Comparison of ENCODE assay signal across 10 cellular contexts in genomic region chr3:184317201-184317600, GRCh38. TPM values are rescaled to one million over a fixed set of nuclear protein-coding genes. Genes with fewer than 3 reads are reported as not detected.
DNase-seq lines count a peak whose midpoint lies in the region; ATAC-seq, FAIRE-seq and TF ChIP-seq lines count a peak whose summit lies in the region.
"Had no signal": no experiment of that assay in that cellular context is flagged by ENCODE, and none has a peak within 500 bp of the region (broad histone marks: within the 10 kb centered on the region; RNA-seq: fewer than 3 reads in every experiment).

No MANE protein-coding gene starts in this region.

- no peak for ATAC-seq in activated naive CD8-positive, alpha-beta T cell treated with anti-CD3 and anti-CD28 coated beads, Interleukin-2, amount 10 ng/mL, durations not matched to agents 7 days and 5 days (ENCODE audit: low read depth)
- ATAC-seq in HG03135 (IDR thresholded peaks at IDR 0.05; ENCODE audit: unreplicated experiment), result no peak
- ATAC-seq in pancreas, result no peak
- ATAC-seq: left cardiac atrium had no signal

- CTCF ChIA-PET in activated naive CD4-positive, alpha-beta T cell treated with anti-CD3 and anti-CD28 coated beads, Interleukin-2, amount 10 ng/mL, durations not matched to agents 7 days and 5 days (lab: Charles Lee), result no interaction called here

- H4K20me1 ChIP-seq in keratinocyte (ENCODE audit: control insufficient read depth, extremely low read depth, insufficient read depth, low read length), result peaks cover 53% of the 10 kb centered on the region

- H3K36me3 ChIP-seq in keratinocyte (ENCODE audit: control insufficient read depth in 2 of 2, extremely low read depth in 1 of 2, insufficient read depth in 2 of 2, low read length in 2 of 2) (peaks cover 16 to 45% of the 10 kb centered on the region in 2 experiments), tibial nerve (peaks cover 7 to 41% (median 17%) of the 10 kb centered on the region in 3 donors), pancreas (peaks cover 6 to 18% (median 16%) of the 10 kb centered on the region in 3 donors)

- H3K27ac ChIP-seq in keratinocyte (ENCODE audit: control insufficient read depth, insufficient read depth, low read length) (no peak overlapping the region), tibial nerve (peak overlapping the region in 3 of 4 donors; percentile 20 to 96 (median 92)), pancreas (peak overlapping the region in 2 of 4 donors; percentile 11 to 64)

- H3K9me3 Mint-ChIP-seq in activated naive CD4-positive, alpha-beta T cell treated with anti-CD3 and anti-CD28 coated beads, Interleukin-2, amount 10 ng/mL, durations not matched to agents 7 days and 5 days, result no peaks in the 10 kb centered on the region
- H3K9me3 Mint-ChIP-seq in activated naive CD8-positive, alpha-beta T cell treated with anti-CD3 and anti-CD28 coated beads, Interleukin-2, amount 10 ng/mL, durations not matched to agents 7 days and 5 days, result no peaks in the 10 kb centered on the region

- peak overlapping the region; percentile 77 for H3K9ac ChIP-seq in keratinocyte (ENCODE audit: control insufficient read depth, extremely low read depth, insufficient read depth, low read length)

- H3K4me1 ChIP-seq in keratinocyte (ENCODE audit: control insufficient read depth, extremely low read depth, insufficient read depth, low read length), result peaks cover 37% of the 10 kb centered on the region
- H3K4me1 ChIP-seq in tibial nerve, result peaks cover 0 to 73% (median 41%) of the 10 kb centered on the region in 4 donors
- peaks cover 27 to 38% (median 30%) of the 10 kb centered on the region in 3 donors for H3K4me1 ChIP-seq in pancreas

- intact Hi-C loops in pancreas (cut with DNase I), result no loop called here

- H3K4me3 Mint-ChIP-seq in activated naive CD4-positive, alpha-beta T cell treated with anti-CD3 and anti-CD28 coated beads, Interleukin-2, amount 10 ng/mL, durations not matched to agents 7 days and 5 days, result peak overlapping the region; percentile 85
- H3K4me3 Mint-ChIP-seq in activated naive CD8-positive, alpha-beta T cell treated with anti-CD3 and anti-CD28 coated beads, Interleukin-2, amount 10 ng/mL, durations not matched to agents 7 days and 5 days, result peak overlapping the region; percentile 17

- H3K4me2 ChIP-seq in keratinocyte (ENCODE audit: control insufficient read depth, extremely low read depth, insufficient read depth, low read depth, low read length), result peak overlapping the region; percentile 97

- POLR2A ChIA-PET in activated naive CD8-positive, alpha-beta T cell treated with anti-CD3 and anti-CD28 coated beads, Interleukin-2, amount 10 ng/mL, durations not matched to agents 7 days and 5 days (lab: Charles Lee), result no interaction called here

- peaks cover 44% of the 10 kb centered on the region for H3K36me3 Mint-ChIP-seq in activated naive CD4-positive, alpha-beta T cell treated with anti-CD3 and anti-CD28 coated beads, Interleukin-2, amount 10 ng/mL, durations not matched to agents 7 days and 5 days
- peaks cover 19% of the 10 kb centered on the region for H3K36me3 Mint-ChIP-seq in activated naive CD8-positive, alpha-beta T cell treated with anti-CD3 and anti-CD28 coated beads, Interleukin-2, amount 10 ng/mL, durations not matched to agents 7 days and 5 days

- H3K27me3 Mint-ChIP-seq in activated naive CD4-positive, alpha-beta T cell treated with anti-CD3 and anti-CD28 coated beads, Interleukin-2, amount 10 ng/mL, durations not matched to agents 7 days and 5 days, result no peaks in the 10 kb centered on the region
- H3K27me3 Mint-ChIP-seq in activated naive CD8-positive, alpha-beta T cell treated with anti-CD3 and anti-CD28 coated beads, Interleukin-2, amount 10 ng/mL, durations not matched to agents 7 days and 5 days, result no peaks in the 10 kb centered on the region

- H3K4me3 ChIP-seq in keratinocyte (ENCODE audit: control insufficient read depth in 2 of 3, extremely low read depth in 1 of 3, insufficient read depth in 2 of 3, low read depth in 1 of 3, low read length in 3 of 3) (peak overlapping the region in 1 of 3 experiments; percentile 73), tibial nerve (no peak overlapping the region), pancreas (peak overlapping the region in 2 of 4 donors; percentile 85 to 94)

- no peaks in the 10 kb centered on the region for H3K9me3 ChIP-seq in keratinocyte (ENCODE audit: control insufficient read depth, low read depth, low read length)
- H3K9me3 ChIP-seq in tibial nerve, result no peaks in the 10 kb centered on the region
- H3K9me3 ChIP-seq in pancreas, result no peaks in the 10 kb centered on the region

- H3K4me1 Mint-ChIP-seq in activated naive CD4-positive, alpha-beta T cell treated with anti-CD3 and anti-CD28 coated beads, Interleukin-2, amount 10 ng/mL, durations not matched to agents 7 days and 5 days, result peaks cover 45% of the 10 kb centered on the region
- H3K4me1 Mint-ChIP-seq in activated naive CD8-positive, alpha-beta T cell treated with anti-CD3 and anti-CD28 coated beads, Interleukin-2, amount 10 ng/mL, durations not matched to agents 7 days and 5 days, result peaks cover 30% of the 10 kb centered on the region

- WGBS in tibial nerve, 2 donors, result 61 to 69% methylated on average over 5 of the region's 5 CpGs
- 39 to 43% methylated on average over 5 of the region's 5 CpGs for WGBS in pancreas, 2 donors

- no peaks in the 10 kb centered on the region for H3K9me1 ChIP-seq in keratinocyte (ENCODE audit: control insufficient read depth, extremely low read depth, insufficient read depth, low read length)

- TF ChIP-seq CTCF in keratinocyte (optimal IDR thresholded peaks at IDR 0.05 in 1 of 3, IDR thresholded peaks at IDR 0.05 in 1 of 3, conservative IDR thresholded peaks at IDR 0.05 in 1 of 3; ENCODE audit: extremely low read depth in 1 of 3, insufficient read depth in 2 of 3, low read length in 3 of 3) (no peak), tibial nerve (IDR thresholded peaks at IDR 0.05) (no peak), pancreas (IDR thresholded peaks at IDR 0.05) (no peak)

- H2AFZ ChIP-seq in keratinocyte (ENCODE audit: control insufficient read depth, low read length), result no peak overlapping the region

- TF ChIP-seq EP300 in tibial nerve (IDR thresholded peaks at IDR 0.05), result no peak

- peak overlapping the region; percentile 47 for H3K27ac Mint-ChIP-seq in activated naive CD4-positive, alpha-beta T cell treated with anti-CD3 and anti-CD28 coated beads, Interleukin-2, amount 10 ng/mL, durations not matched to agents 7 days and 5 days
- peak overlapping the region; percentile 4 for H3K27ac Mint-ChIP-seq in activated naive CD8-positive, alpha-beta T cell treated with anti-CD3 and anti-CD28 coated beads, Interleukin-2, amount 10 ng/mL, durations not matched to agents 7 days and 5 days

- H3K27me3 ChIP-seq in keratinocyte (ENCODE audit: control insufficient read depth, extremely low read depth, insufficient read depth, low read length) (no peaks in the 10 kb centered on the region), tibial nerve (no peaks in the 10 kb centered on the region), pancreas (no peaks in the 10 kb centered on the region)

- FAIRE-seq in keratinocyte (lab: Jason Lieb, UNC) (no peak), pancreas (lab: Jason Lieb, UNC) (no peak)
- FAIRE-seq: D721Med had no signal

- no peak for DNase-seq in activated naive CD4-positive, alpha-beta T cell treated with anti-CD3 and anti-CD28 coated beads, Interleukin-2, amount 10 ng/mL, durations not matched to agents 7 days and 5 days
- DNase-seq in activated naive CD4-positive, alpha-beta T cell treated with Interleukin-2 at 50 U/mL for 16 hours, result no peak
- DNase-seq in activated naive CD8-positive, alpha-beta T cell treated with anti-CD3 and anti-CD28 coated beads, Interleukin-2, amount 10 ng/mL, durations not matched to agents 7 days and 5 days, result no peak
- DNase-seq in keratinocyte (ENCODE audit: low read depth, low spot score), result no peak
- no peak for DNase-seq in tibial nerve (ENCODE audit: low spot score in 2 of 2)
- DNase-seq in pancreas, result no peak
- DNase-seq in NCI-H446 (lab: John Stamatoyannopoulos, UW), result no peak
- DNase-seq: left cardiac atrium had no signal

- TF ChIP-seq POLR2A in tibial nerve (IDR thresholded peaks at IDR 0.05), result no peak

- dilution Hi-C loops in keratinocyte (cut with MboI; ENCODE audit: extremely low pct_ligation_motif_present, low sequenced_read_pairs), result no loop called here

- H3K79me2 ChIP-seq in keratinocyte (ENCODE audit: control insufficient read depth, insufficient read depth, low read length), result peaks cover 69% of the 10 kb centered on the region

RNA-seq across cellular contexts. Expression of gene EIF4G1, which starts 2.8 kb away (rescaled TPM):
- 100 to 1,000 TPM; 253 to 258 TPM for total RNA-seq in activated naive CD8-positive, alpha-beta T cell treated with anti-CD3 and anti-CD28 coated beads, Interleukin-2, amount 10 ng/mL, durations not matched to agents 7 days and 5 days
- 217 to 467 TPM (median 225 TPM) in 3 replicates for polyA plus RNA-seq in keratinocyte
- 314 TPM for polyA plus RNA-seq in keratinocyte (2011; ENCODE audit: low read depth)
- 204 and 208 TPM in 2 replicates for polyA plus RNA-seq in keratinocyte (2011; cell fraction: cytosol; rRNA removed)
- polyA plus RNA-seq in keratinocyte (2011; cell fraction: nucleus; rRNA removed), result 810 and 873 TPM in 2 replicates
- polyA plus RNA-seq in keratinocyte (2012; ENCODE audit: low replicate concordance), result 202 and 422 TPM in 2 replicates
- 332 to 1,056 TPM (median 349 TPM) in 3 replicates for polyA minus RNA-seq in keratinocyte
- polyA minus RNA-seq in keratinocyte (2011; cell fraction: cytosol; rRNA and poly(A)+ RNA removed), result 249 TPM
- 371 and 479 TPM in 2 replicates for polyA minus RNA-seq in keratinocyte (2011; cell fraction: nucleus; rRNA and poly(A)+ RNA removed)
- 100 to 1,000 TPM; 173 to 248 (median 192) TPM for total RNA-seq in tibial nerve
- total RNA-seq in pancreas, result 100 to 1,000 TPM; 118 to 207 (median 178) TPM
- 100 to 1,000 TPM; 159 to 163 TPM for polyA plus RNA-seq in pancreas

RNA-seq across cellular contexts. Expression of gene PSMD2, which starts 18.2 kb away (rescaled TPM):
- 100 to 1,000 TPM; 171 to 172 TPM for total RNA-seq in activated naive CD8-positive, alpha-beta T cell treated with anti-CD3 and anti-CD28 coated beads, Interleukin-2, amount 10 ng/mL, durations not matched to agents 7 days and 5 days
- polyA plus RNA-seq in keratinocyte (515 to 703 TPM (median 593 TPM) in 3 replicates), pancreas (10 to 100 TPM; 39.1 to 78.7 TPM)
- polyA plus RNA-seq in keratinocyte (2011; ENCODE audit: low read depth), result 154 TPM
- 434 and 454 TPM in 2 replicates for polyA plus RNA-seq in keratinocyte (2011; cell fraction: cytosol; rRNA removed)
- polyA plus RNA-seq in keratinocyte (2011; cell fraction: nucleus; rRNA removed), result 579 and 645 TPM in 2 replicates
- 234 and 667 TPM in 2 replicates for polyA plus RNA-seq in keratinocyte (2012; ENCODE audit: low replicate concordance)
- polyA minus RNA-seq in keratinocyte, result 941 to 972 TPM (median 950 TPM) in 3 replicates
- 751 TPM for polyA minus RNA-seq in keratinocyte (2011; cell fraction: cytosol; rRNA and poly(A)+ RNA removed)
- 397 and 557 TPM in 2 replicates for polyA minus RNA-seq in keratinocyte (2011; cell fraction: nucleus; rRNA and poly(A)+ RNA removed)
- total RNA-seq in tibial nerve (100 to 1,000 TPM; 122 to 226 (median 152) TPM), pancreas (10 to 100 TPM; 38.4 to 89.6 (median 54.1) TPM)

RNA-seq across cellular contexts. Expression of gene FAM131A, which starts 20.2 kb away (rescaled TPM):
- total RNA-seq in activated naive CD8-positive, alpha-beta T cell treated with anti-CD3 and anti-CD28 coated beads, Interleukin-2, amount 10 ng/mL, durations not matched to agents 7 days and 5 days, result 1 to 10 TPM; 5.5 to 6.1 TPM
- 10.8 to 17.4 TPM (median 12.1 TPM) in 3 replicates for polyA plus RNA-seq in keratinocyte
- polyA plus RNA-seq in keratinocyte (2011; ENCODE audit: low read depth), result 8.9 TPM
- 5.6 and 17.2 TPM in 2 replicates for polyA plus RNA-seq in keratinocyte (2011; cell fraction: cytosol; rRNA removed)
- polyA plus RNA-seq in keratinocyte (2011; cell fraction: nucleus; rRNA removed), result 16.2 and 17.3 TPM in 2 replicates
- polyA plus RNA-seq in keratinocyte (2012; ENCODE audit: low replicate concordance), result 8.7 and 23.6 TPM in 2 replicates
- polyA minus RNA-seq in keratinocyte, result 7.2 to 17.9 TPM (median 7.8 TPM) in 3 replicates
- polyA minus RNA-seq in keratinocyte (2011; cell fraction: cytosol; rRNA and poly(A)+ RNA removed), result 16.1 TPM
- polyA minus RNA-seq in keratinocyte (2011; cell fraction: nucleus; rRNA and poly(A)+ RNA removed), result 8.5 and 9.5 TPM in 2 replicates
- 10 to 100 TPM; 35.0 to 45.3 (median 39.6) TPM for total RNA-seq in tibial nerve
- total RNA-seq in pancreas, result 1 to 10 TPM; 4.0 to 7.9 (median 6.4) TPM
- 10 to 100 TPM; 12.7 to 22.5 TPM for polyA plus RNA-seq in pancreas

RNA-seq across cellular contexts. Expression of gene ECE2, which starts 41.4 kb away (rescaled TPM):
- not detected for total RNA-seq in activated naive CD8-positive, alpha-beta T cell treated with anti-CD3 and anti-CD28 coated beads, Interleukin-2, amount 10 ng/mL, durations not matched to agents 7 days and 5 days
- polyA plus RNA-seq in keratinocyte (not detected in 3 replicates), pancreas (10 to 100 TPM in 1 of 2 donors, 1 to 10 TPM in 1; 7.7 to 25.4 TPM)
- not detected for polyA plus RNA-seq in keratinocyte (2011; ENCODE audit: low read depth)
- polyA plus RNA-seq in keratinocyte (2011; cell fraction: cytosol; rRNA removed), result not detected in 2 replicates
- polyA plus RNA-seq in keratinocyte (2011; cell fraction: nucleus; rRNA removed), result not detected in 2 replicates
- not detected in 2 replicates for polyA plus RNA-seq in keratinocyte (2012; ENCODE audit: low replicate concordance)
- polyA minus RNA-seq in keratinocyte, result not detected in 3 replicates
- not detected for polyA minus RNA-seq in keratinocyte (2011; cell fraction: cytosol; rRNA and poly(A)+ RNA removed)
- not detected in 2 replicates for polyA minus RNA-seq in keratinocyte (2011; cell fraction: nucleus; rRNA and poly(A)+ RNA removed)
- total RNA-seq in tibial nerve (not detected), pancreas (10 to 100 TPM in 1 of 6 donors, 1 to 10 TPM in 5; 6.3 to 12.1 (median 8.8) TPM)

RNA-seq across cellular contexts. Expression of gene CLCN2, which starts 44.2 kb away (rescaled TPM):
- 1 to 10 TPM; 5.7 to 6.8 TPM for total RNA-seq in activated naive CD8-positive, alpha-beta T cell treated with anti-CD3 and anti-CD28 coated beads, Interleukin-2, amount 10 ng/mL, durations not matched to agents 7 days and 5 days
- polyA plus RNA-seq in keratinocyte (3.1 to 3.3 TPM (median 3.2 TPM) in 3 replicates), pancreas (10 to 100 TPM; 22.2 to 25.5 TPM)
- polyA plus RNA-seq in keratinocyte (2011; ENCODE audit: low read depth), result 2.0 TPM
- 1.2 and 1.7 TPM in 2 replicates for polyA plus RNA-seq in keratinocyte (2011; cell fraction: cytosol; rRNA removed)
- 9.8 and 12.7 TPM in 2 replicates for polyA plus RNA-seq in keratinocyte (2011; cell fraction: nucleus; rRNA removed)
- polyA plus RNA-seq in keratinocyte (2012; ENCODE audit: low replicate concordance), result 1.7 and 2.6 TPM in 2 replicates
- 4.9 to 11.4 TPM (median 5.6 TPM) in 3 replicates for polyA minus RNA-seq in keratinocyte
- 15.9 TPM for polyA minus RNA-seq in keratinocyte (2011; cell fraction: cytosol; rRNA and poly(A)+ RNA removed)
- 4.9 and 10.5 TPM in 2 replicates for polyA minus RNA-seq in keratinocyte (2011; cell fraction: nucleus; rRNA and poly(A)+ RNA removed)
- total RNA-seq in tibial nerve (10 to 100 TPM; 51.3 to 86.3 (median 54.9) TPM), pancreas (1 to 10 TPM; 4.9 to 9.2 (median 6.2) TPM)

Comparison
In these comparisons a context has a peak if more than half of its experiments do, and no peak if none do; other contexts are left out.
1. RNA of gene FAM131A, which starts 20.2 kb away (total RNA-seq): 35.0 to 45.3 TPM in tibial nerve; 4.0 to 7.9 TPM in pancreas and 5.5 to 6.1 TPM in activated naive CD8-positive, alpha-beta T cell treated with anti-CD3 and anti-CD28 coated beads, Interleukin-2, amount 10 ng/mL, durations not matched to agents 7 days and 5 days; every median in the first group is over 4 times any median in the second.